Comparison of ENCODE assay signal across 1 cellular context in the genomic region with DNA sequence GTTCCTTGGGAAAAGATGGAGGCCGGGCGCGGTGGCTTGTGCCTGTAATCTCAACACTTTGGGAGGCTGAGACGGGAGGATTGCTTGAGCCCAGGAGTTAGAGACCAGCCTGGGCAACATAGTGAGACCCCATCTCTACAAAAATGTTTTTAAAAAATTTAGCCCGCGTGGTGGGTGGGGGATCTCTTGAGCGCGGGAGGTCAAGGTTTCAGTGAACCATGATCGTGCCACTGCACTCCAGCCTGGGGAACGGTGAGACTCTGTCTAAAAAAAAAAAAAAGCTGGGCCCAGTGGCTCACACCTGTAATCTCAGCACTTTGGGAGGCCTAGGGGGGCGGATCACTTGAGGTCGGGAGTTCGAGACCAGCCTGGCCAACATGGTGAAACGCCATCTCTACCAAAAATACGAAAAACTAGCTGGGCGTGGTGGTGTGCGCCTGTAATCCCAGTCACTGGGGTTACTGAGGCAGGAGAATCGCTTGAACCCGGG.
A peak's percentile ranks its signal among the peaks of the same experiment; 100 is the strongest.
TF ChIP-seq lines count a peak whose summit lies in the region.

No MANE protein-coding gene starts in this region.

TF ChIP-seq in GM12878, 131 proteins besides CTCF, POLR2A, EP300 and RAD21:
- TF ChIP-seq, protein P1, sequence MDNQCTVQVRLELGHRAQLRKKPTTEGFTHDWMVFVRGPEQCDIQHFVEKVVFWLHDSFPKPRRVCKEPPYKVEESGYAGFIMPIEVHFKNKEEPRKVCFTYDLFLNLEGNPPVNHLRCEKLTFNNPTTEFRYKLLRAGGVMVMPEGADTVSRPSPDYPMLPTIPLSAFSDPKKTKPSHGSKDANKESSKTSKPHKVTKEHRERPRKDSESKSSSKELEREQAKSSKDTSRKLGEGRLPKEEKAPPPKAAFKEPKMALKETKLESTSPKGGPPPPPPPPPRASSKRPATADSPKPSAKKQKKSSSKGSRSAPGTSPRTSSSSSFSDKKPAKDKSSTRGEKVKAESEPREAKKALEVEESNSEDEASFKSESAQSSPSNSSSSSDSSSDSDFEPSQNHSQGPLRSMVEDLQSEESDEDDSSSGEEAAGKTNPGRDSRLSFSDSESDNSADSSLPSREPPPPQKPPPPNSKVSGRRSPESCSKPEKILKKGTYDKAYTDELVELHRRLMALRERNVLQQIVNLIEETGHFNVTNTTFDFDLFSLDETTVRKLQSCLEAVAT (IDR thresholded peaks at IDR 0.05): 0 out of 2 replicates have a peak, but pooled peaks have one; percentile 37
